1 cellular context compared by ENCODE assay signal in genomic region chr17:1908699-1909309, GRCh38.
TF ChIP-seq lines count a peak whose summit lies in the region.

No MANE protein-coding gene starts in this region.

TF ChIP-seq in HepG2, 621 proteins besides CTCF, POLR2A, EP300 and RAD21 (continued from another document and continues in another):
- no peak for TF ChIP-seq ZHX2 (IDR thresholded peaks at IDR 0.05; ENCODE audit: low read depth)
- no peak for TF ChIP-seq ZHX2 (CRISPR knock-in tag; IDR thresholded peaks at IDR 0.05; ENCODE audit: borderline replicate concordance)
- no peak for TF ChIP-seq NR2F1 (CRISPR knock-in tag; IDR thresholded peaks at IDR 0.05)
- no peak for TF ChIP-seq ZNF367 (CRISPR knock-in tag; IDR thresholded peaks at IDR 0.05; ENCODE audit: borderline replicate concordance)
- TF ChIP-seq ZNF143 (CRISPR knock-in tag; IDR thresholded peaks at IDR 0.05), result no peak
- TF ChIP-seq SMC3 (IDR thresholded peaks at IDR 0.05; ENCODE audit: low read length), result peak; percentile 92
- no peak for TF ChIP-seq LRRFIP1 (CRISPR knock-in tag; conservative IDR thresholded peaks at IDR 0.05)
- TF ChIP-seq HINFP (CRISPR knock-in tag; IDR thresholded peaks at IDR 0.05; ENCODE audit: low read depth), result no peak
- TF ChIP-seq SP5 (CRISPR knock-in tag; IDR thresholded peaks at IDR 0.05; ENCODE audit: borderline replicate concordance, low read depth), result no peak
- no peak for TF ChIP-seq MAX (IDR thresholded peaks at IDR 0.05)
- no peak for TF ChIP-seq AFF4 (CRISPR knock-in tag; IDR thresholded peaks at IDR 0.05)
- TF ChIP-seq ZNF557 (CRISPR knock-in tag; IDR thresholded peaks at IDR 0.05), result no peak
- no peak for TF ChIP-seq JUNB (CRISPR knock-in tag; IDR thresholded peaks at IDR 0.05; ENCODE audit: borderline replicate concordance)
- no peak for TF ChIP-seq MYPOP (CRISPR knock-in tag; IDR thresholded peaks at IDR 0.05)
- no peak for TF ChIP-seq YY1 (IDR thresholded peaks at IDR 0.05; ENCODE audit: insufficient read depth, insufficient replicate concordance, low read depth, low read length)
- TF ChIP-seq POGZ (CRISPR knock-in tag; IDR thresholded peaks at IDR 0.05), result no peak
- no peak for TF ChIP-seq ZBTB4 (CRISPR knock-in tag; IDR thresholded peaks at IDR 0.05; ENCODE audit: borderline replicate concordance)
- TF ChIP-seq FOSL2 (CRISPR knock-in tag; IDR thresholded peaks at IDR 0.05), result no peak
- no peak for TF ChIP-seq PLSCR1 (CRISPR knock-in tag; IDR thresholded peaks at IDR 0.05; ENCODE audit: borderline replicate concordance)
- TF ChIP-seq SCMH1 (CRISPR knock-in tag; IDR thresholded peaks at IDR 0.05; ENCODE audit: borderline replicate concordance), result no peak
- TF ChIP-seq STAG1 (CRISPR knock-in tag; IDR thresholded peaks at IDR 0.05), result peak; percentile 96
- TF ChIP-seq ZNF687 (CRISPR knock-in tag; IDR thresholded peaks at IDR 0.05), result peak; percentile 42
- no peak for TF ChIP-seq ZSCAN29 (CRISPR knock-in tag; conservative IDR thresholded peaks at IDR 0.05)
- 0 out of 2 replicates have a peak, but pooled peaks have one; percentile 30 for TF ChIP-seq SAP130 (CRISPR knock-in tag; IDR thresholded peaks at IDR 0.05; ENCODE audit: low read depth)
- no peak for TF ChIP-seq ZNF772 (CRISPR knock-in tag; IDR thresholded peaks at IDR 0.05)
- no peak for TF ChIP-seq ZNF333 (CRISPR knock-in tag; IDR thresholded peaks at IDR 0.05; ENCODE audit: borderline replicate concordance)
- TF ChIP-seq REPIN1 (CRISPR knock-in tag; IDR thresholded peaks at IDR 0.05; ENCODE audit: borderline replicate concordance, low read depth), result no peak
- no peak for TF ChIP-seq EZH2 (conservative IDR thresholded peaks at IDR 0.05; ENCODE audit: low read depth, low read length)
- TF ChIP-seq MTA1 (CRISPR knock-in tag; IDR thresholded peaks at IDR 0.05; ENCODE audit: borderline replicate concordance), result no peak
- TF ChIP-seq THYN1 (CRISPR knock-in tag; IDR thresholded peaks at IDR 0.05; ENCODE audit: borderline replicate concordance, low read depth), result no peak
- no peak for TF ChIP-seq ZFY (CRISPR knock-in tag; IDR thresholded peaks at IDR 0.05)
